ENCODE assay signal across 8 cellular contexts in genomic region chr18:79397830-79398761, GRCh38. TPM values are rescaled to one million over a fixed set of nuclear protein-coding genes. Genes with fewer than 3 reads are reported as not detected.
DNase-seq lines count a peak whose midpoint lies in the region; ATAC-seq and TF ChIP-seq lines count a peak whose summit lies in the region.
"Had no signal": no experiment of that assay in that cellular context is flagged by ENCODE, and none has a peak within 500 bp of the region (broad histone marks: within the 10 kb centered on the region; RNA-seq: fewer than 3 reads in every experiment).

No MANE protein-coding gene starts in this region.

- peaks cover 19% of the 10 kb centered on the region for H3K4me1 Mint-ChIP-seq in WTC11
- H3K4me1 Mint-ChIP-seq in glutamatergic neuron (ENCODE audit: low read depth, unreplicated experiment): peaks cover 10% of the 10 kb centered on the region

- TF ChIP-seq CTCF in HEK293 (tag by site-specific recombination; IDR thresholded peaks at IDR 0.05) (no peak), WTC11 (IDR thresholded peaks at IDR 0.05) (no peak), glutamatergic neuron (IDR thresholded peaks at IDR 0.05; ENCODE audit: partially characterized antibody, unreplicated experiment) (no peak)

- POLR2A ChIA-PET in HEK293 (lab: Yijun Ruan, JAX) (interaction anchor here (1.3 kb wide), 1 partner anchor 16 kb away, joined by 3 read pairs; no protein-coding TSS in a partner anchor), WTC11 (lab: Charles Lee) (no interaction called here)

- no peak for DNase-seq in WTC11 (ENCODE audit: low spot score)
- peak; percentile 35 for DNase-seq in glutamatergic neuron
- peak; percentile 60 for DNase-seq in sciatic nerve (ENCODE audit: low spot score)
- no peak for DNase-seq in H4 (ENCODE audit: low spot score)
- DNase-seq in NCI-H2029 treated with DMSO at 0.1 percent for 48 hours (lab: John Stamatoyannopoulos, UW): no peak
- DNase-seq in NCI-H1694 (lab: John Stamatoyannopoulos, UW): no peak
- DNase-seq: DMS79 treated with DMSO at 0.1 percent for 48 hours had no signal

- no peaks in the 10 kb centered on the region for H3K9me3 Mint-ChIP-seq in WTC11
- H3K9me3 Mint-ChIP-seq in glutamatergic neuron (ENCODE audit: unreplicated experiment): peaks cover 7% of the 10 kb centered on the region

- intact Hi-C loops in sciatic nerve (cut with DNase I): loop anchor here (5.0 kb wide), 1 partner anchor 129 kb away; no protein-coding TSS in a partner anchor

- H3K27ac ChIP-seq in HEK293 (ENCODE audit: extremely low read depth, low read depth, low read length): no peak overlapping the region

- no peak for ATAC-seq in WTC11
- no peak for ATAC-seq in sciatic nerve

- H3K36me3 ChIP-seq in HEK293 (ENCODE audit: control insufficient read depth in 2 of 2, insufficient read depth in 1 of 2, low read length in 2 of 2): no peaks in the 10 kb centered on the region

- H3K27ac Mint-ChIP-seq in WTC11 (no peak overlapping the region), glutamatergic neuron (ENCODE audit: unreplicated experiment) (no peak overlapping the region)

- H3K9me3 ChIP-seq in HEK293 (ENCODE audit: control insufficient read depth, insufficient read depth, low read depth, low read length): no peaks in the 10 kb centered on the region

- peaks cover 6% of the 10 kb centered on the region; the same call in 1 of the 2 replicates for H3K4me1 ChIP-seq in HEK293 (ENCODE audit: control insufficient read depth, insufficient read depth, low read length)

- H3K27me3 Mint-ChIP-seq in WTC11 (ENCODE audit: low read depth) (peaks cover 54% of the 10 kb centered on the region), glutamatergic neuron (ENCODE audit: unreplicated experiment) (peaks cover 2% of the 10 kb centered on the region)

- H3K36me3 Mint-ChIP-seq in WTC11 (no peaks in the 10 kb centered on the region), glutamatergic neuron (ENCODE audit: unreplicated experiment) (no peaks in the 10 kb centered on the region)

- peak overlapping the region; percentile 68 for H3K4me3 Mint-ChIP-seq in WTC11
- no peak overlapping the region for H3K4me3 Mint-ChIP-seq in glutamatergic neuron (ENCODE audit: unreplicated experiment)

- CTCF ChIA-PET in HEK293 (lab: Yijun Ruan, JAX): interaction anchor here (0.8 to 1.0 kb wide), 2 partner anchors 87 to 131 kb away, joined by 3 to 5 read pairs; no protein-coding TSS in a partner anchor
- CTCF ChIA-PET in WTC11 (lab: Charles Lee): interaction anchor here (0.9 to 2.2 kb wide), 3 partner anchors 17 to 245 kb away, joined by 3 to 6 read pairs (median 4); no protein-coding TSS in a partner anchor

- no peak overlapping the region for H3K4me3 ChIP-seq in HEK293 (ENCODE audit: low read depth, low read length)

TF ChIP-seq in HEK293, 187 proteins besides CTCF, POLR2A, EP300 and RAD21:
- peak; percentile 38; the same call in 1 of the 2 replicates for TF ChIP-seq ZIC2 (tag by site-specific recombination; IDR thresholded peaks at IDR 0.05)
- TF ChIP-seq ZNF639 (tag by site-specific recombination; IDR thresholded peaks at IDR 0.05): no peak

TF ChIP-seq in WTC11, 78 proteins besides CTCF, POLR2A, EP300 and RAD21:
- TF ChIP-seq ZNF232 (CRISPR knock-in tag; IDR thresholded peaks at IDR 0.05): no peak
- TF ChIP-seq CREM (CRISPR knock-in tag; IDR thresholded peaks at IDR 0.05): no peak
- TF ChIP-seq SOX15 (CRISPR knock-in tag; IDR thresholded peaks at IDR 0.05): no peak
- TF ChIP-seq ZNF423 (CRISPR knock-in tag; IDR thresholded peaks at IDR 0.05): no peak
- no peak for TF ChIP-seq ARID4B (CRISPR knock-in tag; IDR thresholded peaks at IDR 0.05; ENCODE audit: borderline replicate concordance)
- no peak for TF ChIP-seq ATF3 (CRISPR knock-in tag; conservative IDR thresholded peaks at IDR 0.05)
- no peak for TF ChIP-seq E2F4 (CRISPR knock-in tag; IDR thresholded peaks at IDR 0.05; ENCODE audit: borderline replicate concordance, low read depth)
- no peak for TF ChIP-seq ELF4 (CRISPR knock-in tag; IDR thresholded peaks at IDR 0.05; ENCODE audit: low read depth)
- no peak for TF ChIP-seq FOXP1 (CRISPR knock-in tag; IDR thresholded peaks at IDR 0.05; ENCODE audit: borderline replicate concordance)
- TF ChIP-seq IRF1 (CRISPR knock-in tag; IDR thresholded peaks at IDR 0.05): no peak
- TF ChIP-seq IRF2 (CRISPR knock-in tag; IDR thresholded peaks at IDR 0.05; ENCODE audit: borderline replicate concordance, low read depth): no peak

RNA-seq across cellular contexts. Expression of gene NFATC1, which starts 2.4 kb away (rescaled TPM):
- total RNA-seq in WTC11 (2021): 17.6 to 20.2 TPM (median 17.6 TPM) in 3 replicates
- 5.3 TPM for total RNA-seq in glutamatergic neuron (ENCODE audit: unreplicated experiment)
- total RNA-seq in sciatic nerve: 80.3 TPM
- total RNA-seq in H4 (2014; rRNA removed; shearing (Covaris generic)): 3.2 and 4.3 TPM in 2 replicates

Comparison
In these comparisons a context has a peak if more than half of its experiments do, and no peak if none do; other contexts are left out.
1. DNase-seq: peak in glutamatergic neuron (single experiment) and sciatic nerve (single experiment); none in WTC11 (single experiment), H4 (single experiment), NCI-H2029 treated with DMSO at 0.1 percent for 48 hours (single experiment) and NCI-H1694 (single experiment).